ENCODE assay signal across 8 cellular contexts in genomic region chr16:15650019-15650697, GRCh38. TPM values are rescaled to one million over a fixed set of nuclear protein-coding genes. Genes with fewer than 3 reads are reported as not detected.
A peak's percentile ranks its signal among the peaks of the same experiment; 100 is the strongest.
DNase-seq lines count a peak whose midpoint lies in the region; ATAC-seq and TF ChIP-seq lines count a peak whose summit lies in the region.

Gene NDE1, plus strand, starts transcription at chr16:15650245. Its CDS starts 14,534 bp downstream, at chr16:15664779.

- CTCF ChIA-PET in RWPE1 (lab: Yijun Ruan, JAX), result no interaction called here

- peak within 1 kb of the TSS; percentile 75 to 89 for H3K4me3 ChIP-seq in DND-41 (ENCODE audit: low read depth in 1 of 2, low read length in 2 of 2)
- H3K4me3 ChIP-seq in KMS-11 (IDR thresholded peaks at IDR 0.05; ENCODE audit: insufficient read depth, low read depth, low read length), result no peak within 1 kb of the TSS
- peak within 1 kb of the TSS; percentile 93 for H3K4me3 ChIP-seq in fibroblast of pulmonary artery (replicated peaks; ENCODE audit: low read depth, low read length)

- peak; percentile 98 for ATAC-seq in DND-41 (ENCODE audit: insufficient read depth, low read depth)
- ATAC-seq in GM21723 (IDR thresholded peaks at IDR 0.05; ENCODE audit: unreplicated experiment), result peak; percentile 77
- peak; percentile 99 to 100 for ATAC-seq in natural killer cell treated with Interleukin-12 subunit alpha and Interleukin-12 subunit beta and Interleukin-15 and Interleukin-18, amount 100 ng/mL, for 72 hours

- H3K27me3 Mint-ChIP-seq in activated T-helper 2 cell treated with anti-CD3 and anti-CD28 coated beads, Interferon-gamma antibody, Interleukin-2, Interleukin-4, amounts not matched to agents 10 μg/mL and 5 μg/mL and 100 μg/mL, durations not matched to agents 14 hours and 24 hours and 36 hours (ENCODE audit: low read depth), result no peaks in the 10 kb centered on the region
- H3K27me3 Mint-ChIP-seq in natural killer cell treated with Interleukin-12 subunit alpha and Interleukin-12 subunit beta and Interleukin-15 and Interleukin-18, amount 100 ng/mL, for 72 hours, result no peaks in the 10 kb centered on the region

- H3K9me3 Mint-ChIP-seq in activated T-helper 2 cell treated with anti-CD3 and anti-CD28 coated beads, Interferon-gamma antibody, Interleukin-2, Interleukin-4, amounts not matched to agents 10 μg/mL and 5 μg/mL and 100 μg/mL, durations not matched to agents 14 hours and 24 hours and 36 hours, result no peaks in the 10 kb centered on the region
- no peaks in the 10 kb centered on the region for H3K9me3 Mint-ChIP-seq in natural killer cell treated with Interleukin-12 subunit alpha and Interleukin-12 subunit beta and Interleukin-15 and Interleukin-18, amount 100 ng/mL, for 72 hours

- H3K27me3 ChIP-seq in DND-41 (ENCODE audit: insufficient read depth, low read length, poor library complexity) (no peaks in the 10 kb centered on the region), KMS-11 (ENCODE audit: insufficient read depth, low read depth) (no peaks in the 10 kb centered on the region)

- peaks cover 16% of the 10 kb centered on the region for H3K4me1 Mint-ChIP-seq in activated T-helper 2 cell treated with anti-CD3 and anti-CD28 coated beads, Interferon-gamma antibody, Interleukin-2, Interleukin-4, amounts not matched to agents 10 μg/mL and 5 μg/mL and 100 μg/mL, durations not matched to agents 14 hours and 24 hours and 36 hours (ENCODE audit: low read depth)
- H3K4me1 Mint-ChIP-seq in natural killer cell treated with Interleukin-12 subunit alpha and Interleukin-12 subunit beta and Interleukin-15 and Interleukin-18, amount 100 ng/mL, for 72 hours (ENCODE audit: low read depth in 2 of 2), result peaks cover 16 to 21% of the 10 kb centered on the region in 2 donors

- H3K4me2 ChIP-seq in DND-41 (ENCODE audit: insufficient read depth, low read length) (peak within 1 kb of the TSS; percentile 77), KMS-11 (peak within 1 kb of the TSS; percentile 95)

- H3K9ac ChIP-seq in DND-41 (ENCODE audit: low read depth, low read length) (peak within 1 kb of the TSS; percentile 98), KMS-11 (peak within 1 kb of the TSS; percentile 73)

- H3K27ac ChIP-seq in DND-41 (ENCODE audit: low read length) (peak within 1 kb of the TSS; percentile 82), KMS-11 (peak within 1 kb of the TSS; percentile 52), RWPE1 (peak within 1 kb of the TSS; percentile 92)

- H3K27ac Mint-ChIP-seq in activated T-helper 2 cell treated with anti-CD3 and anti-CD28 coated beads, Interferon-gamma antibody, Interleukin-2, Interleukin-4, amounts not matched to agents 10 μg/mL and 5 μg/mL and 100 μg/mL, durations not matched to agents 14 hours and 24 hours and 36 hours, result peak within 1 kb of the TSS; percentile 99
- H3K27ac Mint-ChIP-seq in natural killer cell treated with Interleukin-12 subunit alpha and Interleukin-12 subunit beta and Interleukin-15 and Interleukin-18, amount 100 ng/mL, for 72 hours, result peak within 1 kb of the TSS; percentile 84 to 92

- H3K9me3 ChIP-seq in DND-41 (ENCODE audit: insufficient read depth, low read length, severe bottlenecking), result no peaks in the 10 kb centered on the region

- peak within 1 kb of the TSS; percentile 95 for H2AFZ ChIP-seq in DND-41 (ENCODE audit: low read depth, low read length)
- peak within 1 kb of the TSS; percentile 80 for H2AFZ ChIP-seq in KMS-11 (ENCODE audit: low read depth)

- H3K4me1 ChIP-seq in DND-41 (ENCODE audit: insufficient read depth, low read length) (peaks cover 34% of the 10 kb centered on the region), KMS-11 (ENCODE audit: low read depth, poor library complexity, severe bottlenecking) (peaks cover 32% of the 10 kb centered on the region)

- H3K36me3 Mint-ChIP-seq in activated T-helper 2 cell treated with anti-CD3 and anti-CD28 coated beads, Interferon-gamma antibody, Interleukin-2, Interleukin-4, amounts not matched to agents 10 μg/mL and 5 μg/mL and 100 μg/mL, durations not matched to agents 14 hours and 24 hours and 36 hours (ENCODE audit: low read depth), result peaks cover 17% of the 10 kb centered on the region
- no peaks in the 10 kb centered on the region for H3K36me3 Mint-ChIP-seq in natural killer cell treated with Interleukin-12 subunit alpha and Interleukin-12 subunit beta and Interleukin-15 and Interleukin-18, amount 100 ng/mL, for 72 hours

- H3K79me2 ChIP-seq in DND-41 (ENCODE audit: insufficient read depth, low read length) (peaks cover 51% of the 10 kb centered on the region), KMS-11 (ENCODE audit: insufficient read depth, low read depth) (peaks cover 50% of the 10 kb centered on the region)

- H3K4me3 Mint-ChIP-seq in activated T-helper 2 cell treated with anti-CD3 and anti-CD28 coated beads, Interferon-gamma antibody, Interleukin-2, Interleukin-4, amounts not matched to agents 10 μg/mL and 5 μg/mL and 100 μg/mL, durations not matched to agents 14 hours and 24 hours and 36 hours (ENCODE audit: low read depth), result peak within 1 kb of the TSS; percentile 98
- H3K4me3 Mint-ChIP-seq in natural killer cell treated with Interleukin-12 subunit alpha and Interleukin-12 subunit beta and Interleukin-15 and Interleukin-18, amount 100 ng/mL, for 72 hours, result peak within 1 kb of the TSS; percentile 99

- DNase-seq in DND-41, result peak; percentile 88
- DNase-seq in RWPE1 (ENCODE audit: low spot score), result peak; percentile 94
- peak; percentile 78 for DNase-seq in activated T-helper 2 cell treated with anti-CD3 and anti-CD28 coated beads, Interferon-gamma antibody, Interleukin-2, Interleukin-4, amounts not matched to agents 10 μg/mL and 5 μg/mL and 100 μg/mL, durations not matched to agents 14 hours and 24 hours and 36 hours (ENCODE audit: low spot score)
- DNase-seq in fibroblast of pulmonary artery (ENCODE audit: low read depth), result peak; percentile 88
- peak; percentile 93 for DNase-seq in natural killer cell treated with Interleukin-12 subunit alpha and Interleukin-12 subunit beta and Interleukin-15 and Interleukin-18, amount 100 ng/mL, for 72 hours (ENCODE audit: low spot score)
- DNase-seq in stimulated activated naive CD4-positive, alpha-beta T cell (lab: John Stamatoyannopoulos, UW), result peak; percentile 64 to 85 (median 82)

- no peak for TF ChIP-seq CTCF in DND-41 (IDR thresholded peaks at IDR 0.05; ENCODE audit: borderline replicate concordance, extremely low read depth, low read length, poor library complexity, severe bottlenecking)
- no peak for TF ChIP-seq CTCF in KMS-11 (conservative IDR thresholded peaks at IDR 0.05; ENCODE audit: low read depth, low read length)
- no peak for TF ChIP-seq CTCF in RWPE1 (conservative IDR thresholded peaks at IDR 0.05; ENCODE audit: low read depth)
- no peak for TF ChIP-seq CTCF in fibroblast of pulmonary artery (IDR thresholded peaks at IDR 0.05; ENCODE audit: low read length, missing control alignments)

- POLR2A ChIA-PET in RWPE1 (lab: Yijun Ruan, JAX; ENCODE audit: low non-redundant PET), result no interaction called here

- H4K20me1 ChIP-seq in DND-41 (ENCODE audit: insufficient read depth, low read length) (peaks cover 25% of the 10 kb centered on the region), KMS-11 (ENCODE audit: insufficient read depth) (no peaks in the 10 kb centered on the region)

- peaks cover 26% of the 10 kb centered on the region for H3K36me3 ChIP-seq in DND-41 (ENCODE audit: insufficient read depth, low read length)
- H3K36me3 ChIP-seq in KMS-11 (ENCODE audit: insufficient read depth), result no peaks in the 10 kb centered on the region

- intact Hi-C loops in activated T-helper 2 cell treated with anti-CD3 and anti-CD28 coated beads, Interferon-gamma antibody, Interleukin-2, Interleukin-4, amounts not matched to agents 10 μg/mL and 5 μg/mL and 100 μg/mL, durations not matched to agents 14 hours and 24 hours and 36 hours (cut with micrococcal nuclease), result loop anchor here (1.0 to 2.0 kb wide), 3 partner anchors 8 to 59 kb away; no protein-coding TSS in a partner anchor

RNA-seq across cellular contexts. Expression of gene NDE1, which starts in this region (rescaled TPM):
- total RNA-seq in activated T-helper 2 cell treated with anti-CD3 and anti-CD28 coated beads, Interferon-gamma antibody, Interleukin-2, Interleukin-4, amounts not matched to agents 10 μg/mL and 5 μg/mL and 100 μg/mL, durations not matched to agents 14 hours and 24 hours and 36 hours, result 88.8 and 97.7 TPM in 2 replicates
- total RNA-seq in natural killer cell treated with Interleukin-12 subunit alpha and Interleukin-12 subunit beta and Interleukin-15 and Interleukin-18, amount 100 ng/mL, for 72 hours, result 100 to 1,000 TPM in 1 of 2 donors, 10 to 100 TPM in 1; 95.0 to 151 TPM
